27 cellular contexts compared by ENCODE assay signal in genomic region chr1:973459-974292, GRCh38. TPM values are rescaled to one million over a fixed set of nuclear protein-coding genes. Genes with fewer than 3 reads are reported as not detected.
"Had no signal": no experiment of that assay in that cellular context is flagged by ENCODE, and none has a peak within 500 bp of the region (broad histone marks: within the 10 kb centered on the region; RNA-seq: fewer than 3 reads in every experiment).

No MANE protein-coding gene starts in this region.

- H3K4me3 Mint-ChIP-seq: activated B cell treated with CpG ODN at 0.5 μM for 24 hours; activated CD8-positive, alpha-beta T cell treated with anti-CD3 and anti-CD28 coated beads for 36 hours; activated naive CD4-positive, alpha-beta T cell treated with anti-CD3 and anti-CD28 coated beads, Interleukin-2, amount 50 U/mL, for 24 hours; activated naive CD8-positive, alpha-beta T cell treated with anti-CD3 and anti-CD28 coated beads, Interleukin-2, amount 50 U/mL, for 24 hours; activated T-cell treated with anti-CD3 and anti-CD28 coated beads, Interleukin-2, amount 50 U/mL, for 4 hours; immature natural killer cell; natural killer cell treated with Interleukin-12 subunit alpha and Interleukin-12 subunit beta and Interleukin-15 and Interleukin-18, amount 100 ng/mL, for 72 hours; T-cell; T-helper 2 cell treated with Interferon-gamma antibody and Interleukin-4, amounts not matched to agents 5 μg/mL and 100 μg/mL, for 36 hours had no signal

- H3K27ac ChIP-seq: gastroesophageal sphincter, tibial nerve had no signal

- H3K9me3 Mint-ChIP-seq: activated B cell treated with CpG ODN at 0.5 μM for 24 hours; activated naive CD4-positive, alpha-beta T cell treated with anti-CD3 and anti-CD28 coated beads, Interleukin-2, amount 50 U/mL, for 24 hours; activated naive CD8-positive, alpha-beta T cell treated with anti-CD3 and anti-CD28 coated beads, Interleukin-2, amount 50 U/mL, for 24 hours; activated T-cell treated with anti-CD3 and anti-CD28 coated beads, Interleukin-2, amount 50 U/mL, for 4 hours; activated T-helper 2 cell treated with anti-CD3 and anti-CD28 coated beads, Interferon-gamma antibody, Interleukin-2, Interleukin-4, amounts not matched to agents 10 μg/mL and 5 μg/mL and 100 μg/mL, durations not matched to agents 14 hours and 24 hours and 36 hours; immature natural killer cell; natural killer cell treated with Interleukin-12 subunit alpha and Interleukin-12 subunit beta and Interleukin-15 and Interleukin-18, amount 100 ng/mL, for 72 hours; T-cell; T-helper 2 cell treated with Interferon-gamma antibody and Interleukin-4, amounts not matched to agents 5 μg/mL and 100 μg/mL, for 36 hours had no signal

- H3K36me3 ChIP-seq: gastroesophageal sphincter, tibial nerve had no signal

- H3K9me3 ChIP-seq: gastroesophageal sphincter, mucosa of descending colon, tibial nerve had no signal

- H3K27ac Mint-ChIP-seq: activated B cell treated with CpG ODN at 0.5 μM for 24 hours; activated CD8-positive, alpha-beta T cell treated with anti-CD3 and anti-CD28 coated beads for 36 hours; activated naive CD4-positive, alpha-beta T cell treated with anti-CD3 and anti-CD28 coated beads, Interleukin-2, amount 50 U/mL, for 24 hours; activated naive CD8-positive, alpha-beta T cell treated with anti-CD3 and anti-CD28 coated beads, Interleukin-2, amount 50 U/mL, for 24 hours; activated T-helper 2 cell treated with anti-CD3 and anti-CD28 coated beads, Interferon-gamma antibody, Interleukin-2, Interleukin-4, amounts not matched to agents 10 μg/mL and 5 μg/mL and 100 μg/mL, durations not matched to agents 14 hours and 24 hours and 36 hours; immature natural killer cell; natural killer cell treated with Interleukin-12 subunit alpha and Interleukin-12 subunit beta and Interleukin-15 and Interleukin-18, amount 100 ng/mL, for 72 hours; T-cell; T-helper 2 cell treated with Interferon-gamma antibody and Interleukin-4, amounts not matched to agents 5 μg/mL and 100 μg/mL, for 36 hours had no signal

- H3K4me3 ChIP-seq: gastroesophageal sphincter, lung, mucosa of descending colon, tibial nerve had no signal

- H3K36me3 Mint-ChIP-seq: immature natural killer cell; natural killer cell treated with Interleukin-12 subunit alpha and Interleukin-12 subunit beta and Interleukin-15 and Interleukin-18, amount 100 ng/mL, for 72 hours; T-cell had no signal

- DNase-seq: activated B cell treated with CpG ODN at 0.5 μM for 24 hours; activated CD4-positive, alpha-beta T cell treated with anti-CD3 and anti-CD28 coated beads, Interleukin-2, amount 50 U/mL, for 1 hour; activated CD8-positive, alpha-beta T cell treated with anti-CD3 and anti-CD28 coated beads for 36 hours; activated naive CD8-positive, alpha-beta T cell treated with anti-CD3 and anti-CD28 coated beads, Interleukin-2, amount 50 U/mL, for 24 hours; activated T-cell treated with anti-CD3 and anti-CD28 coated beads, Interleukin-2, amount 50 U/mL, for 4 hours; amygdala; central memory CD4-positive, alpha-beta T cell; hypothalamus; immature natural killer cell; kidney; stimulated activated CD4-positive, alpha-beta T cell treated with anti-CD3 and anti-CD28 coated beads, Interleukin-15, amount 100 ng/mL, for 24 hours; stimulated activated CD4-positive, alpha-beta T cell treated with anti-CD3 and anti-CD28 coated beads, Interleukin-2, amount 100 ng/mL, for 24 hours; stimulated activated naive CD4-positive, alpha-beta T cell; T-cell had no signal

- FAIRE-seq: endothelial cell of umbilical vein, kidney had no signal

- ATAC-seq: activated CD8-positive, alpha-beta T cell treated with anti-CD3 and anti-CD28 coated beads for 36 hours; activated naive CD8-positive, alpha-beta T cell treated with anti-CD3 and anti-CD28 coated beads, Interleukin-2, amount 50 U/mL, for 24 hours; activated T-cell treated with anti-CD3 and anti-CD28 coated beads, Interleukin-2, amount 50 U/mL, for 4 hours; gastroesophageal sphincter; left lobe of liver; mucosa of descending colon; natural killer cell treated with Interleukin-12 subunit alpha and Interleukin-12 subunit beta and Interleukin-15 and Interleukin-18, amount 100 ng/mL, for 72 hours; T-cell had no signal

- H3K4me1 Mint-ChIP-seq: activated naive CD4-positive, alpha-beta T cell treated with anti-CD3 and anti-CD28 coated beads, Interleukin-2, amount 50 U/mL, for 24 hours had no signal

RNA-seq across cellular contexts. Expression of gene PLEKHN1, which starts 7.4 kb away (rescaled TPM):
- total RNA-seq: temporal lobe had no signal

RNA-seq across cellular contexts. Expression of gene PERM1, which starts 8.2 kb away (rescaled TPM):
- total RNA-seq: activated B cell treated with CpG ODN at 0.5 μM for 24 hours; activated CD8-positive, alpha-beta T cell treated with anti-CD3 and anti-CD28 coated beads for 36 hours; activated T-cell treated with anti-CD3 and anti-CD28 coated beads, Interleukin-2, amount 50 U/mL, for 4 hours; activated T-helper 2 cell treated with anti-CD3 and anti-CD28 coated beads, Interferon-gamma antibody, Interleukin-2, Interleukin-4, amounts not matched to agents 10 μg/mL and 5 μg/mL and 100 μg/mL, durations not matched to agents 14 hours and 24 hours and 36 hours; endothelial cell of umbilical vein; mesenteric fat pad; natural killer cell treated with Interleukin-12 subunit alpha and Interleukin-12 subunit beta and Interleukin-15 and Interleukin-18, amount 100 ng/mL, for 72 hours; osteocyte; T-cell had no signal
- polyA plus RNA-seq: endothelial cell of umbilical vein, immature natural killer cell had no signal

RNA-seq across cellular contexts. Expression of gene HES4, which starts 26.2 kb away (rescaled TPM):
- total RNA-seq: natural killer cell treated with Interleukin-12 subunit alpha and Interleukin-12 subunit beta and Interleukin-15 and Interleukin-18, amount 100 ng/mL, for 72 hours had no signal
